Comparison of ENCODE assay signal across 8 cellular contexts in the genomic region with DNA sequence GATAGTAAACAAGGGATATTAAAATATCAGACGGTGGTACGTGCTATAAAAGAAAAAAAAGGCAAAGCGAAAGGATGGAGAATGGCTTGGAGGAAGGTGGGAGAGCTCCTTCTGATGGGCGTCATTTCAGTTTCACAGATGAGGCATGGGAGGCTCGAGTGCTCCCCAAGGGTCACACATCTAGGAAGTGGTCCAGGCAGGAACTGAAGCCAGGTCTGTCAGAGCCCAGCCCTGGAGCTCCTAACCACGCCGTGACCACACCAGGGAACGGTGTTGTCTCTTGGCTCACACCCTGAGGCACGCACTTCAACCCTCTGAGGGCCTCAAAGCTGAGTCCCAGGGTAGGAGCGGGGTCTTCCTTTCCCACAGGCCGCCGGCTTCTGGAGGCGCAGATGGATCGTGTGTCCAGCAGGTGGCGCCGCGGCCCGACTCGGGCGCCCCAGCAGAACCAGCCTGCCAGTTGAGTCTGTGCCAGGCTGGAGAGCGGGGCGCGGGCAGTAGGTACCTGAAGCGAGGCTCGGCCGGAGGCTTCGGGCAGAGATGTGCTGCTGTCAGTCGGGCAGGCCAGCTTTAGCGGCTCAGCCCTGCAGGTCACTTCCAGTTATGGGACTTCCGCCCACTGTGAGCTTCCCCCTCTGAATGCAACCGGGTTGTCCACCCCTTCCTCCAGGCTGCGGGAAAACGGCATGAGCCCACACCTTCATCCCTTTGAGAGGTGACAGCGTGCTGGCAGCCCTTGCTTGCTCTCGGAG.
DNase-seq lines count a peak whose midpoint lies in the region; ATAC-seq, FAIRE-seq and TF ChIP-seq lines count a peak whose summit lies in the region.

No MANE protein-coding gene starts in this region.

- H3K36me3 ChIP-seq in Peyer's patch = no peaks in the 10 kb centered on the region
- H3K36me3 ChIP-seq in cardiac muscle cell = no peaks in the 10 kb centered on the region
- no peaks in the 10 kb centered on the region for H3K36me3 ChIP-seq in pancreas
- H3K36me3 ChIP-seq in uterus = no peaks in the 10 kb centered on the region

- intact Hi-C loops in pancreas (cut with DNase I) (no loop called here), uterus (cut with DNase I; ENCODE audit: low total_unique reads) (loop anchor here (10.0 kb wide), 1 partner anchor 274 kb away; no protein-coding TSS in a partner anchor)

- 13 to 17% methylated on average over 33 to 35 of the region's 35 CpGs for WGBS in pancreas, 2 donors

- no peak for FAIRE-seq in pancreas (lab: Jason Lieb, UNC)

- H3K27me3 ChIP-seq in Peyer's patch (no peaks in the 10 kb centered on the region), cardiac muscle cell (peaks cover 42% of the 10 kb centered on the region), pancreas (no peaks in the 10 kb centered on the region), uterus (no peaks in the 10 kb centered on the region)

- H3K4me3 ChIP-seq in Peyer's patch (peak overlapping the region in 1 of 4 donors; percentile 3), cardiac muscle cell (peak overlapping the region; percentile 30), pancreas (no peak overlapping the region), uterus (peak overlapping the region in 1 of 2 donors; percentile 8)

- H3K27ac ChIP-seq in Peyer's patch (no peak overlapping the region), cardiac muscle cell (no peak overlapping the region), pancreas (no peak overlapping the region), uterus (no peak overlapping the region)

- DNase-seq in COLO668 (lab: John Stamatoyannopoulos, UW; ENCODE audit: unreplicated experiment) (peak; percentile 49), Peyer's patch (peak; percentile 18 to 76 (median 68)), cardiac muscle cell (ENCODE audit: low read depth in 1 of 2, low spot score in 1 of 2) (peak; percentile 73 to 83), pancreas (peak; percentile 25 to 84 (median 57)), uterus (peak; percentile 43 to 67)
- peak; percentile 35 for DNase-seq in activated naive CD4-positive, alpha-beta T cell treated with Interleukin-2 at 50 U/mL for 16 hours

- ATAC-seq in HG02798 (IDR thresholded peaks at IDR 0.05; ENCODE audit: poor library complexity, unreplicated experiment) (peak; percentile 58), pancreas (peak; percentile 58 to 88 (median 86)), GM21717 (IDR thresholded peaks at IDR 0.05; ENCODE audit: unreplicated experiment) (no peak)

- TF ChIP-seq CTCF in Peyer's patch (IDR thresholded peaks at IDR 0.05) = peak; percentile 9 to 78 (median 72)
- peak; percentile 86 for TF ChIP-seq CTCF in cardiac muscle cell (IDR thresholded peaks at IDR 0.05; ENCODE audit: low read depth, low read length)
- TF ChIP-seq CTCF in pancreas (IDR thresholded peaks at IDR 0.05) = peak; percentile 59 to 86 (median 70)
- TF ChIP-seq CTCF in uterus (IDR thresholded peaks at IDR 0.05) = peak; percentile 82 to 88 (median 86)

- TF ChIP-seq POLR2A in Peyer's patch (IDR thresholded peaks at IDR 0.05) = no peak
- TF ChIP-seq POLR2A in uterus (IDR thresholded peaks at IDR 0.05) = no peak

- H3K4me1 ChIP-seq in Peyer's patch (peaks cover 0 to 5% (median 0%) of the 10 kb centered on the region in 4 donors), cardiac muscle cell (ENCODE audit: low read depth) (no peaks in the 10 kb centered on the region), pancreas (no peaks in the 10 kb centered on the region), uterus (no peaks in the 10 kb centered on the region)

- H3K9me3 ChIP-seq in Peyer's patch (no peaks in the 10 kb centered on the region), cardiac muscle cell (ENCODE audit: low read depth) (no peaks in the 10 kb centered on the region), pancreas (no peaks in the 10 kb centered on the region), uterus (no peaks in the 10 kb centered on the region)
